ENCODE assay signal across 8 cellular contexts in genomic region chr3:49007068-49007770, GRCh38. TPM values are rescaled to one million over a fixed set of nuclear protein-coding genes. Genes with fewer than 3 reads are reported as not detected.
DNase-seq lines count a peak whose midpoint lies in the region; ATAC-seq and TF ChIP-seq lines count a peak whose summit lies in the region.

WDR6 (plus strand) TSS chr3:49007391; CDS start chr3:49007432, 41 bp downstream.

- intact Hi-C loops in right cardiac atrium (cut with DNase I) (no loop called here), uterus (cut with DNase I; ENCODE audit: low total_unique reads) (no loop called here)

- H3K36me3 ChIP-seq in uterus = no peaks in the 10 kb centered on the region

- ATAC-seq in GM18499 (IDR thresholded peaks at IDR 0.05; ENCODE audit: insufficient read depth, unreplicated experiment) = peak; percentile 61
- peak; percentile 82 for ATAC-seq in HG02943 (IDR thresholded peaks at IDR 0.05; ENCODE audit: low read depth, unreplicated experiment)
- peak; percentile 92 for ATAC-seq in right cardiac atrium

- peak; percentile 70 to 84 for TF ChIP-seq POLR2A in uterus (IDR thresholded peaks at IDR 0.05)

- H3K4me1 ChIP-seq in right cardiac atrium (ENCODE audit: control insufficient read depth, insufficient read depth, low read length) (peaks cover 3% of the 10 kb centered on the region), uterus (no peaks in the 10 kb centered on the region)

- no peaks in the 10 kb centered on the region for H3K27me3 ChIP-seq in right cardiac atrium (ENCODE audit: control insufficient read depth, insufficient read depth)
- no peaks in the 10 kb centered on the region for H3K27me3 ChIP-seq in uterus

- peak; percentile 34 to 55 (median 44) for TF ChIP-seq CTCF in uterus (IDR thresholded peaks at IDR 0.05)

- peak; percentile 72 to 81 for DNase-seq in NCI-H187 (lab: John Stamatoyannopoulos, UW)
- peak; percentile 94 to 99 (median 96) for DNase-seq in T-helper 2 cell
- peak; percentile 47 to 98 (median 94) for DNase-seq in anterior cingulate cortex (lab: John Stamatoyannopoulos, UW)
- DNase-seq in right cardiac atrium = peak; percentile 97 to 99 (median 99)
- peak; percentile 93 for DNase-seq in pulmonary artery endothelial cell (ENCODE audit: low read depth, low spot score)
- DNase-seq in uterus = peak; percentile 98

- under 1% methylated on average over 65 of the region's 65 CpGs for WGBS in right cardiac atrium

- H3K4me3 ChIP-seq in right cardiac atrium (ENCODE audit: low read length) = peak within 1 kb of the TSS; percentile 67
- peak within 1 kb of the TSS; percentile 55 to 80 for H3K4me3 ChIP-seq in uterus

- H3K9me3 ChIP-seq in right cardiac atrium (ENCODE audit: control insufficient read depth, low read length) (no peaks in the 10 kb centered on the region), uterus (no peaks in the 10 kb centered on the region)

- H3K27ac ChIP-seq in right cardiac atrium (ENCODE audit: low read length) (peak within 1 kb of the TSS; percentile 85), uterus (peak within 1 kb of the TSS; percentile 92 to 99)

RNA-seq across cellular contexts. Expression of gene WDR6, which starts in this region (rescaled TPM):
- total RNA-seq in right cardiac atrium (100 to 1,000 TPM in 1 of 4 donors, 10 to 100 TPM in 3; 77.3 to 109 (median 90.1) TPM), pulmonary artery endothelial cell (66.7 and 71.2 TPM in 2 replicates), uterus (100 to 1,000 TPM in 3 of 4 donors, 10 to 100 TPM in 1; 50.0 to 243 (median 122) TPM)
- 65.3 TPM for polyA plus RNA-seq in right cardiac atrium

Comparison
In these comparisons a context has a peak if more than half of its experiments do, and no peak if none do; other contexts are left out.
1. Peak in every context shown above with its lines: DNase-seq, ATAC-seq, H3K4me3 ChIP-seq and H3K27ac ChIP-seq.